Comparison of ENCODE assay signal across 16 cellular contexts in genomic region chr1:39295901-39296300, GRCh38.
DNase-seq lines count a peak whose midpoint lies in the region; ATAC-seq and TF ChIP-seq lines count a peak whose summit lies in the region.
"Had no signal": no experiment of that assay in that cellular context is flagged by ENCODE, and none has a peak within 500 bp of the region (broad histone marks: within the 10 kb centered on the region; RNA-seq: fewer than 3 reads in every experiment).

No MANE protein-coding gene starts in this region.

- H3K36me3 ChIP-seq in neural progenitor cell: peaks cover 50% of the 10 kb centered on the region

- no peaks in the 10 kb centered on the region for H3K9me3 Mint-ChIP-seq in activated CD8-positive, alpha-beta T cell treated with anti-CD3 and anti-CD28 coated beads for 36 hours
- H3K9me3 Mint-ChIP-seq in activated CD8-positive, alpha-beta T cell treated with anti-CD3 and anti-CD28 coated beads, Interleukin-2, amount 10 ng/mL, durations not matched to agents 7 days and 5 days (ENCODE audit: insufficient read depth): no peaks in the 10 kb centered on the region
- H3K9me3 Mint-ChIP-seq in central memory CD8-positive, alpha-beta T cell: no peaks in the 10 kb centered on the region
- H3K9me3 Mint-ChIP-seq in neural progenitor cell: no peaks in the 10 kb centered on the region
- H3K9me3 Mint-ChIP-seq: IgD-negative memory B cell had no signal

- H3K4me3 ChIP-seq in neural progenitor cell: no peak overlapping the region
- H3K4me3 ChIP-seq: GM12878 had no signal

- H3K9me3 ChIP-seq in neural progenitor cell (ENCODE audit: low read depth): no peaks in the 10 kb centered on the region
- H3K9me3 ChIP-seq: SK-N-SH had no signal

- CTCF ChIA-PET in activated CD8-positive, alpha-beta T cell treated with anti-CD3 and anti-CD28 coated beads for 36 hours (lab: Charles Lee): interaction anchor here (1.4 kb wide), 1 partner anchor 243 kb away, joined by 4 read pairs; no protein-coding TSS in a partner anchor
- CTCF ChIA-PET in activated CD8-positive, alpha-beta T cell treated with anti-CD3 and anti-CD28 coated beads, Interleukin-2, amount 10 ng/mL, durations not matched to agents 7 days and 5 days (lab: Charles Lee): interaction anchor here (0.8 to 1.2 kb wide), 3 partner anchors 37 to 197 kb away, joined by 3 to 4 read pairs (median 3); no protein-coding TSS in a partner anchor

- no peak overlapping the region for H3K9ac ChIP-seq in neural progenitor cell
- H3K9ac ChIP-seq: SK-N-SH had no signal

- no peaks in the 10 kb centered on the region for H3K27me3 ChIP-seq in neural progenitor cell

- POLR2A ChIA-PET in activated CD8-positive, alpha-beta T cell treated with anti-CD3 and anti-CD28 coated beads for 36 hours (lab: Charles Lee): interaction anchor here (0.9 kb wide), 1 partner anchor 280 kb away, joined by 4 read pairs; no protein-coding TSS in a partner anchor
- POLR2A ChIA-PET in activated CD8-positive, alpha-beta T cell treated with anti-CD3 and anti-CD28 coated beads, Interleukin-2, amount 10 ng/mL, durations not matched to agents 7 days and 5 days (lab: Charles Lee): no interaction called here

- peaks cover 23% of the 10 kb centered on the region for H3F3A ChIP-seq in neural progenitor cell (ENCODE audit: low read depth)

- H3K4me2 ChIP-seq in neural progenitor cell: no peak overlapping the region
- H3K4me2 ChIP-seq: SK-N-SH had no signal

- H3K4me1 Mint-ChIP-seq in activated CD8-positive, alpha-beta T cell treated with anti-CD3 and anti-CD28 coated beads for 36 hours (ENCODE audit: low read depth): peaks cover 6% of the 10 kb centered on the region
- H3K4me1 Mint-ChIP-seq in activated CD8-positive, alpha-beta T cell treated with anti-CD3 and anti-CD28 coated beads, Interleukin-2, amount 10 ng/mL, durations not matched to agents 7 days and 5 days (ENCODE audit: low read depth): no peaks in the 10 kb centered on the region
- peaks cover 7% of the 10 kb centered on the region for H3K4me1 Mint-ChIP-seq in central memory CD8-positive, alpha-beta T cell
- H3K4me1 Mint-ChIP-seq in neural progenitor cell: peaks cover 36% of the 10 kb centered on the region

- peak; percentile 8 for DNase-seq in activated CD8-positive, alpha-beta T cell treated with anti-CD3 and anti-CD28 coated beads for 36 hours
- no peak for DNase-seq in activated CD8-positive, alpha-beta T cell treated with anti-CD3 and anti-CD28 coated beads, Interleukin-2, amount 10 ng/mL, durations not matched to agents 7 days and 5 days
- peak; percentile 10 for DNase-seq in ELR (ENCODE audit: low read depth)
- no peak for DNase-seq in central memory CD8-positive, alpha-beta T cell (ENCODE audit: low spot score in 2 of 2)
- no peak for DNase-seq in neural progenitor cell (ENCODE audit: low spot score)
- no peak for DNase-seq in COLO829 (ENCODE audit: low spot score)
- DNase-seq in NCI-H2081 treated with DMSO at 0.1 percent for 48 hours (lab: John Stamatoyannopoulos, UW): no peak
- DNase-seq in KBM-7: no peak
- DNase-seq: foreskin melanocyte; NCI-H1048; NCI-H774; SK-N-SH; small intestine; stimulated activated naive CD4-positive, alpha-beta T cell treated with Interleukin-2 at 50 U/mL for 16 hours had no signal

- peaks cover 8% of the 10 kb centered on the region for H4K20me1 ChIP-seq in neural progenitor cell (ENCODE audit: low read depth)

- TF ChIP-seq CTCF in activated CD8-positive, alpha-beta T cell treated with anti-CD3 and anti-CD28 coated beads for 36 hours (IDR thresholded peaks at IDR 0.05): no peak
- no peak for TF ChIP-seq CTCF in neural progenitor cell (IDR thresholded peaks at IDR 0.05)

- H3K79me2 ChIP-seq in neural progenitor cell (ENCODE audit: low read depth): no peaks in the 10 kb centered on the region

- H3K27me3 Mint-ChIP-seq in activated CD8-positive, alpha-beta T cell treated with anti-CD3 and anti-CD28 coated beads for 36 hours: no peaks in the 10 kb centered on the region
- H3K27me3 Mint-ChIP-seq in activated CD8-positive, alpha-beta T cell treated with anti-CD3 and anti-CD28 coated beads, Interleukin-2, amount 10 ng/mL, durations not matched to agents 7 days and 5 days (ENCODE audit: low read depth): no peaks in the 10 kb centered on the region
- no peaks in the 10 kb centered on the region for H3K27me3 Mint-ChIP-seq in central memory CD8-positive, alpha-beta T cell
- H3K27me3 Mint-ChIP-seq in neural progenitor cell (ENCODE audit: insufficient read depth, low read depth): no peaks in the 10 kb centered on the region
- H3K27me3 Mint-ChIP-seq: IgD-negative memory B cell had no signal

- no peak overlapping the region for H3K27ac Mint-ChIP-seq in activated CD8-positive, alpha-beta T cell treated with anti-CD3 and anti-CD28 coated beads for 36 hours
- no peak overlapping the region for H3K27ac Mint-ChIP-seq in activated CD8-positive, alpha-beta T cell treated with anti-CD3 and anti-CD28 coated beads, Interleukin-2, amount 10 ng/mL, durations not matched to agents 7 days and 5 days
- H3K27ac Mint-ChIP-seq in central memory CD8-positive, alpha-beta T cell (ENCODE audit: low read depth): peak overlapping the region; percentile 82
- peak overlapping the region; percentile 31 for H3K27ac Mint-ChIP-seq in neural progenitor cell

- H2AFZ ChIP-seq in neural progenitor cell (replicated peaks): no peak overlapping the region

- intact Hi-C loops in activated CD8-positive, alpha-beta T cell treated with anti-CD3 and anti-CD28 coated beads for 36 hours (cut with micrococcal nuclease): no loop called here

- H3K4me3 Mint-ChIP-seq in activated CD8-positive, alpha-beta T cell treated with anti-CD3 and anti-CD28 coated beads for 36 hours: no peak overlapping the region
- no peak overlapping the region for H3K4me3 Mint-ChIP-seq in activated CD8-positive, alpha-beta T cell treated with anti-CD3 and anti-CD28 coated beads, Interleukin-2, amount 10 ng/mL, durations not matched to agents 7 days and 5 days
- H3K4me3 Mint-ChIP-seq in central memory CD8-positive, alpha-beta T cell: no peak overlapping the region
- no peak overlapping the region for H3K4me3 Mint-ChIP-seq in neural progenitor cell
- H3K4me3 Mint-ChIP-seq: IgD-negative memory B cell had no signal

- in situ Hi-C loops in KBM-7 (cut with MboI; ENCODE audit: low pct_unique_long_range_greater_than_20kb, low sequenced_read_pairs): no loop called here

- H3K4me1 ChIP-seq in neural progenitor cell: peaks cover 28% of the 10 kb centered on the region

- ATAC-seq in activated CD8-positive, alpha-beta T cell treated with anti-CD3 and anti-CD28 coated beads for 36 hours: peak; percentile 39
- ATAC-seq in activated CD8-positive, alpha-beta T cell treated with anti-CD3 and anti-CD28 coated beads, Interleukin-2, amount 10 ng/mL, durations not matched to agents 7 days and 5 days: no peak
- no peak for ATAC-seq in central memory CD8-positive, alpha-beta T cell (replicated peaks; ENCODE audit: extremely low read depth, poor library complexity, severe bottlenecking)
- ATAC-seq: GM12878 had no signal

- no peak overlapping the region for H3K27ac ChIP-seq in neural progenitor cell

- H3K36me3 Mint-ChIP-seq in activated CD8-positive, alpha-beta T cell treated with anti-CD3 and anti-CD28 coated beads for 36 hours (ENCODE audit: low read depth): peaks cover 63% of the 10 kb centered on the region
- peaks cover 81% of the 10 kb centered on the region for H3K36me3 Mint-ChIP-seq in activated CD8-positive, alpha-beta T cell treated with anti-CD3 and anti-CD28 coated beads, Interleukin-2, amount 10 ng/mL, durations not matched to agents 7 days and 5 days (ENCODE audit: low read depth)
- H3K36me3 Mint-ChIP-seq in central memory CD8-positive, alpha-beta T cell (ENCODE audit: insufficient read depth): peaks cover 81% of the 10 kb centered on the region
- peaks cover 55% of the 10 kb centered on the region for H3K36me3 Mint-ChIP-seq in neural progenitor cell

Comparison
In these comparisons a context has a peak if more than half of its experiments do, and no peak if none do; other contexts are left out.
1. DNase-seq: peak in activated CD8-positive, alpha-beta T cell treated with anti-CD3 and anti-CD28 coated beads for 36 hours (single experiment) and ELR (single experiment); none in activated CD8-positive, alpha-beta T cell treated with anti-CD3 and anti-CD28 coated beads, Interleukin-2, amount 10 ng/mL, durations not matched to agents 7 days and 5 days (single experiment), central memory CD8-positive, alpha-beta T cell (0 of 2), neural progenitor cell (single experiment), COLO829 (single experiment), NCI-H2081 treated with DMSO at 0.1 percent for 48 hours (single experiment) and KBM-7 (single experiment).
2. H3K27ac Mint-ChIP-seq: peak in central memory CD8-positive, alpha-beta T cell (single experiment) and neural progenitor cell (single experiment); none in activated CD8-positive, alpha-beta T cell treated with anti-CD3 and anti-CD28 coated beads for 36 hours (single experiment) and activated CD8-positive, alpha-beta T cell treated with anti-CD3 and anti-CD28 coated beads, Interleukin-2, amount 10 ng/mL, durations not matched to agents 7 days and 5 days (single experiment).